Comparison of ENCODE assay signal across 8 cellular contexts in genomic region chr11:113532697-113533424, GRCh38. TPM values are rescaled to one million over a fixed set of nuclear protein-coding genes. Genes with fewer than 3 reads are reported as not detected.
DNase-seq lines count a peak whose midpoint lies in the region; ATAC-seq, FAIRE-seq and TF ChIP-seq lines count a peak whose summit lies in the region.

No MANE protein-coding gene starts in this region.

- no peak for TF ChIP-seq POLR2A in transverse colon (IDR thresholded peaks at IDR 0.05)

- 4 to 15% methylated on average over 3 to 9 of the region's 9 CpGs for WGBS in transverse colon (ENCODE audit: low coverage in 1 of 2), 2 donors

- no peak for TF ChIP-seq EP300 in transverse colon (IDR thresholded peaks at IDR 0.05; ENCODE audit: low read depth)

- intact Hi-C loops in transverse colon (cut with DNase I; ENCODE audit: low total_unique reads): loop anchor here (5.0 kb wide), 1 partner anchor 226 kb away; no protein-coding TSS in a partner anchor

- no peaks in the 10 kb centered on the region for H3K4me1 Mint-ChIP-seq in activated T-helper 17 cell treated with anti-CD3 and anti-CD28 coated beads, Interleukin-2, amount 50 U/mL, for 72 hours
- H3K4me1 Mint-ChIP-seq in osteocyte (ENCODE audit: unreplicated experiment): peaks cover 16% of the 10 kb centered on the region

- no peak for FAIRE-seq in frontal cortex (lab: Jason Lieb, UNC)

- H3K9me3 ChIP-seq in transverse colon: no peaks in the 10 kb centered on the region

- ATAC-seq in activated T-helper 17 cell treated with anti-CD3 and anti-CD28 coated beads, Interleukin-2, amount 50 U/mL, for 72 hours (replicated peaks): peak; percentile 42
- ATAC-seq in HG02884 (IDR thresholded peaks at IDR 0.05; ENCODE audit: unreplicated experiment): no peak

- H3K36me3 ChIP-seq in transverse colon: no peaks in the 10 kb centered on the region

- peaks cover 27% of the 10 kb centered on the region for H3K27me3 Mint-ChIP-seq in activated T-helper 17 cell treated with anti-CD3 and anti-CD28 coated beads, Interleukin-2, amount 50 U/mL, for 72 hours
- peaks cover 60% of the 10 kb centered on the region for H3K27me3 Mint-ChIP-seq in osteocyte (ENCODE audit: unreplicated experiment)

- TF ChIP-seq CTCF in LNCaP clone FGC (IDR thresholded peaks at IDR 0.05; ENCODE audit: control insufficient read depth, extremely low read depth, insufficient read depth): peak; percentile 82
- TF ChIP-seq CTCF in osteocyte (IDR thresholded peaks at IDR 0.05): peak; percentile 95
- TF ChIP-seq CTCF in transverse colon (IDR thresholded peaks at IDR 0.05): peak; percentile 65 to 86 (median 81)

- in situ Hi-C loops in transverse colon (cut with MboI; ENCODE audit: low pct_ligation_motif_present in 1 of 4, low pct_unique_long_range_greater_than_20kb in 1 of 4, low sequenced_read_pairs in 3 of 4): loop anchor here (5.0 to 25.0 kb wide), 4 partner anchors 204 to 226 kb away; partner anchors contain the start of gene TTC12 (in 2 of the 4)

- no peak overlapping the region for H3K4me3 ChIP-seq in LNCaP clone FGC (ENCODE audit: low read depth, low read length)
- no peak overlapping the region for H3K4me3 ChIP-seq in transverse colon

- H3K27ac ChIP-seq in transverse colon: no peak overlapping the region

- H3K36me3 Mint-ChIP-seq in activated T-helper 17 cell treated with anti-CD3 and anti-CD28 coated beads, Interleukin-2, amount 50 U/mL, for 72 hours (ENCODE audit: low read depth): no peaks in the 10 kb centered on the region
- H3K36me3 Mint-ChIP-seq in osteocyte (ENCODE audit: unreplicated experiment): no peaks in the 10 kb centered on the region

- peaks cover 0 to 6% (median 0%) of the 10 kb centered on the region in 4 donors for H3K4me1 ChIP-seq in transverse colon

- peak; percentile 72 for DNase-seq in EH (ENCODE audit: low read depth)
- DNase-seq in LNCaP clone FGC (ENCODE audit: low read depth): peak; percentile 14
- peak; percentile 76 for DNase-seq in RPMI8226
- DNase-seq in frontal cortex (ENCODE audit: low spot score in 2 of 2): peak; percentile 48 to 66
- peak; percentile 91 for DNase-seq in osteocyte (ENCODE audit: extremely low spot score, unreplicated experiment)
- DNase-seq in transverse colon: peak; percentile 77

- no peaks in the 10 kb centered on the region for H3K9me3 Mint-ChIP-seq in activated T-helper 17 cell treated with anti-CD3 and anti-CD28 coated beads, Interleukin-2, amount 50 U/mL, for 72 hours
- H3K9me3 Mint-ChIP-seq in osteocyte (ENCODE audit: unreplicated experiment): no peaks in the 10 kb centered on the region

- H3K27me3 ChIP-seq in transverse colon: no peaks in the 10 kb centered on the region

- H3K27ac Mint-ChIP-seq in activated T-helper 17 cell treated with anti-CD3 and anti-CD28 coated beads, Interleukin-2, amount 50 U/mL, for 72 hours: no peak overlapping the region
- no peak overlapping the region for H3K27ac Mint-ChIP-seq in osteocyte (ENCODE audit: unreplicated experiment)

- no peak overlapping the region for H3K4me3 Mint-ChIP-seq in activated T-helper 17 cell treated with anti-CD3 and anti-CD28 coated beads, Interleukin-2, amount 50 U/mL, for 72 hours
- H3K4me3 Mint-ChIP-seq in osteocyte (ENCODE audit: unreplicated experiment): no peak overlapping the region

RNA-seq across cellular contexts. Expression of gene DRD2, which starts 57.7 kb away (rescaled TPM):
- under 1 TPM; 0.19 to 0.82 TPM for total RNA-seq in activated T-helper 17 cell treated with anti-CD3 and anti-CD28 coated beads, Interleukin-2, amount 50 U/mL, for 72 hours
- 1.6 TPM for total RNA-seq in frontal cortex
- not detected in 2 replicates for total RNA-seq in osteocyte
- under 1 TPM in 2 of 4 donors, not detected in 2; 0.16 to 0.40 TPM for total RNA-seq in transverse colon

Comparison
In these comparisons a context has a peak if more than half of its experiments do, and no peak if none do; other contexts are left out.
1. DNase-seq: peak in every context shown above with its lines; median percentile 91 in osteocyte; 77 in transverse colon; 76 in RPMI8226; 72 in EH; 57 in frontal cortex; 14 in LNCaP clone FGC.